Comparison of ENCODE assay signal across 8 cellular contexts in genomic region chr9:124415102-124415851, GRCh38.
DNase-seq lines count a peak whose midpoint lies in the region; ATAC-seq and TF ChIP-seq lines count a peak whose summit lies in the region.

Gene PSMB7, minus strand, starts transcription at chr9:124415442. Its CDS starts 17 bp downstream, at chr9:124415425.

- H3K4me1 Mint-ChIP-seq in nephron, result peaks cover 21% of the 10 kb centered on the region
- peaks cover 35% of the 10 kb centered on the region for H3K4me1 Mint-ChIP-seq in stimulated activated naive CD8-positive, alpha-beta T cell treated with anti-CD3 and anti-CD28 coated beads, Interleukin-15, amount 100 ng/mL, for 72 hours

- DNase-seq in EL, result peak; percentile 95
- peak; percentile 54 for DNase-seq in GOT3 (lab: John Stamatoyannopoulos, UW)
- peak; percentile 94 for DNase-seq in LNCaP clone FGC (ENCODE audit: low read depth)
- peak; percentile 93 for DNase-seq in RWPE2 (ENCODE audit: low spot score)
- DNase-seq in activated T-helper 9 cell treated with anti-CD3 and anti-CD28 coated beads, Interleukin-2, amount 50 U/mL, for 16 hours (ENCODE audit: low read depth), result peak; percentile 96
- DNase-seq in fibroblast of pulmonary artery (ENCODE audit: low read depth), result peak; percentile 98
- peak; percentile 96 to 97 for DNase-seq in stimulated activated naive CD8-positive, alpha-beta T cell treated with anti-CD3 and anti-CD28 coated beads, Interleukin-15, amount 100 ng/mL, for 72 hours

- peaks cover 46% of the 10 kb centered on the region for H3K36me3 ChIP-seq in RWPE2 (ENCODE audit: low read depth)

- H3K4me3 ChIP-seq in LNCaP clone FGC (ENCODE audit: low read depth, low read length) (peak within 1 kb of the TSS; percentile 89), RWPE2 (ENCODE audit: severe bottlenecking) (peak within 1 kb of the TSS; percentile 73), fibroblast of pulmonary artery (replicated peaks; ENCODE audit: low read depth, low read length) (peak within 1 kb of the TSS; percentile 74)

- peak; percentile 76 for ATAC-seq in RWPE2 (ENCODE audit: low read depth)
- ATAC-seq in stimulated activated naive CD8-positive, alpha-beta T cell treated with anti-CD3 and anti-CD28 coated beads, Interleukin-15, amount 100 ng/mL, for 72 hours, result peak; percentile 94

- H3K4me1 ChIP-seq in RWPE2 (ENCODE audit: insufficient read depth, poor library complexity, severe bottlenecking), result peaks cover 37% of the 10 kb centered on the region

- H3K27ac ChIP-seq in RWPE2 (ENCODE audit: poor library complexity, severe bottlenecking), result peak within 1 kb of the TSS; percentile 94

- TF ChIP-seq CTCF in LNCaP clone FGC (IDR thresholded peaks at IDR 0.05; ENCODE audit: control insufficient read depth, extremely low read depth, insufficient read depth) (peak; percentile 74), RWPE2 (IDR thresholded peaks at IDR 0.05; ENCODE audit: poor library complexity, severe bottlenecking) (peak; percentile 89), fibroblast of pulmonary artery (IDR thresholded peaks at IDR 0.05; ENCODE audit: low read length, missing control alignments) (peak; percentile 78), nephron (IDR thresholded peaks at IDR 0.05; ENCODE audit: unreplicated experiment in 3 of 3) (peak; percentile 85 to 97 (median 95))

- H3K27ac Mint-ChIP-seq in nephron, result peak within 1 kb of the TSS; percentile 65 to 89 (median 87)
- peak within 1 kb of the TSS; percentile 99 to 100 for H3K27ac Mint-ChIP-seq in stimulated activated naive CD8-positive, alpha-beta T cell treated with anti-CD3 and anti-CD28 coated beads, Interleukin-15, amount 100 ng/mL, for 72 hours

- H3K27me3 Mint-ChIP-seq in nephron (ENCODE audit: low read depth), result no peaks in the 10 kb centered on the region
- no peaks in the 10 kb centered on the region for H3K27me3 Mint-ChIP-seq in stimulated activated naive CD8-positive, alpha-beta T cell treated with anti-CD3 and anti-CD28 coated beads, Interleukin-15, amount 100 ng/mL, for 72 hours

- H3K9me3 ChIP-seq in RWPE2 (ENCODE audit: severe bottlenecking), result no peaks in the 10 kb centered on the region

- H3K4me3 Mint-ChIP-seq in nephron, result peak within 1 kb of the TSS; percentile 97 to 98 (median 97)
- peak within 1 kb of the TSS; percentile 96 to 99 for H3K4me3 Mint-ChIP-seq in stimulated activated naive CD8-positive, alpha-beta T cell treated with anti-CD3 and anti-CD28 coated beads, Interleukin-15, amount 100 ng/mL, for 72 hours

- H3K27me3 ChIP-seq in RWPE2 (ENCODE audit: insufficient read depth, poor library complexity, severe bottlenecking), result no peaks in the 10 kb centered on the region

- peaks cover 3% of the 10 kb centered on the region for H3K9me3 Mint-ChIP-seq in nephron
- peaks cover 0 to 3% of the 10 kb centered on the region in 2 donors for H3K9me3 Mint-ChIP-seq in stimulated activated naive CD8-positive, alpha-beta T cell treated with anti-CD3 and anti-CD28 coated beads, Interleukin-15, amount 100 ng/mL, for 72 hours

- peaks cover 37% of the 10 kb centered on the region for H3K36me3 Mint-ChIP-seq in nephron (ENCODE audit: low read depth)

Comparison
In these comparisons a context has a peak if more than half of its experiments do, and no peak if none do; other contexts are left out.
1. Peak in every context shown above with its lines: DNase-seq, ATAC-seq, H3K4me3 ChIP-seq and H3K27ac ChIP-seq.